1 cellular context compared by ENCODE assay signal in the genomic region with DNA sequence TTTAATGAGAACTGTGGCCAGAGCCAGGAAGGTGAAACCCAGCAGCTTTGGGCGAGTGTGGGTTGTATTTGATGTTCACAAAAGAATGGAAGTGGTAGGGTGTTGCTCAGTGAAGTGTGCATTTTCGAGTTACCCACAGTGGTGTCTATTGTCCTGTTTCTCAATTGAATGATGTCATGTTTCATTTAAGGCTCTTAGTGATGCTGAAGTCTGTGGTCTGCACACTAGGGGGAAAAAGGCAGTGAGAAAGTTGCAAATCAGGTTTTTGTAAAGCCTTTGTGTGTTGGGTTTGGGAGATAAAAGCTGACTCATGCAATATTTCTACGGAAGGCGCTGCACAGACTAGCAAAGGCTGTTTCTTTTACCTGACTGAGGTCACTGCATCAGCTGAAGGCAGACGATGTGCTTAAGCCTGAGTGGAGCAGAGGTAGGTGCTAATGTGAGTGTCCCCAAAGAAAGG.
TF ChIP-seq lines count a peak whose summit lies in the region.

No MANE protein-coding gene starts in this region.

TF ChIP-seq in HEK293, 187 proteins besides CTCF, POLR2A, EP300 and RAD21 (continued from another document and continues in another):
- TF ChIP-seq, protein P1, sequence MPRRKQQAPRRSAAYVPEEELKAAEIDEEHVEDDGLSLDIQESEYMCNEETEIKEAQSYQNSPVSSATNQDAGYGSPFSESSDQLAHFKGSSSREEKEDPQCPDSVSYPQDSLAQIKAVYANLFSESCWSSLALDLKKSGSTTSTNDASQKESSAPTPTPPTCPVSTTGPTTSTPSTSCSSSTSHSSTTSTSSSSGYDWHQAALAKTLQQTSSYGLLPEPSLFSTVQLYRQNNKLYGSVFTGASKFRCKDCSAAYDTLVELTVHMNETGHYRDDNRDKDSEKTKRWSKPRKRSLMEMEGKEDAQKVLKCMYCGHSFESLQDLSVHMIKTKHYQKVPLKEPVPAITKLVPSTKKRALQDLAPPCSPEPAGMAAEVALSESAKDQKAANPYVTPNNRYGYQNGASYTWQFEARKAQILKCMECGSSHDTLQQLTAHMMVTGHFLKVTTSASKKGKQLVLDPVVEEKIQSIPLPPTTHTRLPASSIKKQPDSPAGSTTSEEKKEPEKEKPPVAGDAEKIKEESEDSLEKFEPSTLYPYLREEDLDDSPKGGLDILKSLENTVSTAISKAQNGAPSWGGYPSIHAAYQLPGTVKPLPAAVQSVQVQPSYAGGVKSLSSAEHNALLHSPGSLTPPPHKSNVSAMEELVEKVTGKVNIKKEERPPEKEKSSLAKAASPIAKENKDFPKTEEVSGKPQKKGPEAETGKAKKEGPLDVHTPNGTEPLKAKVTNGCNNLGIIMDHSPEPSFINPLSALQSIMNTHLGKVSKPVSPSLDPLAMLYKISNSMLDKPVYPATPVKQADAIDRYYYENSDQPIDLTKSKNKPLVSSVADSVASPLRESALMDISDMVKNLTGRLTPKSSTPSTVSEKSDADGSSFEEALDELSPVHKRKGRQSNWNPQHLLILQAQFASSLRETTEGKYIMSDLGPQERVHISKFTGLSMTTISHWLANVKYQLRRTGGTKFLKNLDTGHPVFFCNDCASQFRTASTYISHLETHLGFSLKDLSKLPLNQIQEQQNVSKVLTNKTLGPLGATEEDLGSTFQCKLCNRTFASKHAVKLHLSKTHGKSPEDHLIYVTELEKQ (tag by site-specific recombination; IDR thresholded peaks at IDR 0.05; ENCODE audit: borderline replicate concordance): no peak
- no peak for TF ChIP-seq ZNF626 (tag by site-specific recombination; IDR thresholded peaks at IDR 0.05)
- no peak for TF ChIP-seq ZNF555 (tag by site-specific recombination; conservative IDR thresholded peaks at IDR 0.05)
- TF ChIP-seq OVOL3 (tag by site-specific recombination; IDR thresholded peaks at IDR 0.05): no peak
- peak; percentile 53 for TF ChIP-seq ZBTB8A (tag by site-specific recombination; IDR thresholded peaks at IDR 0.05)
- no peak for TF ChIP-seq BCL11B (tag by site-specific recombination; IDR thresholded peaks at IDR 0.05; ENCODE audit: low read depth)
- peak; percentile 58; the same call in 1 of the 2 replicates for TF ChIP-seq ZNF2 (tag by site-specific recombination; IDR thresholded peaks at IDR 0.05)
- TF ChIP-seq, protein P2, sequence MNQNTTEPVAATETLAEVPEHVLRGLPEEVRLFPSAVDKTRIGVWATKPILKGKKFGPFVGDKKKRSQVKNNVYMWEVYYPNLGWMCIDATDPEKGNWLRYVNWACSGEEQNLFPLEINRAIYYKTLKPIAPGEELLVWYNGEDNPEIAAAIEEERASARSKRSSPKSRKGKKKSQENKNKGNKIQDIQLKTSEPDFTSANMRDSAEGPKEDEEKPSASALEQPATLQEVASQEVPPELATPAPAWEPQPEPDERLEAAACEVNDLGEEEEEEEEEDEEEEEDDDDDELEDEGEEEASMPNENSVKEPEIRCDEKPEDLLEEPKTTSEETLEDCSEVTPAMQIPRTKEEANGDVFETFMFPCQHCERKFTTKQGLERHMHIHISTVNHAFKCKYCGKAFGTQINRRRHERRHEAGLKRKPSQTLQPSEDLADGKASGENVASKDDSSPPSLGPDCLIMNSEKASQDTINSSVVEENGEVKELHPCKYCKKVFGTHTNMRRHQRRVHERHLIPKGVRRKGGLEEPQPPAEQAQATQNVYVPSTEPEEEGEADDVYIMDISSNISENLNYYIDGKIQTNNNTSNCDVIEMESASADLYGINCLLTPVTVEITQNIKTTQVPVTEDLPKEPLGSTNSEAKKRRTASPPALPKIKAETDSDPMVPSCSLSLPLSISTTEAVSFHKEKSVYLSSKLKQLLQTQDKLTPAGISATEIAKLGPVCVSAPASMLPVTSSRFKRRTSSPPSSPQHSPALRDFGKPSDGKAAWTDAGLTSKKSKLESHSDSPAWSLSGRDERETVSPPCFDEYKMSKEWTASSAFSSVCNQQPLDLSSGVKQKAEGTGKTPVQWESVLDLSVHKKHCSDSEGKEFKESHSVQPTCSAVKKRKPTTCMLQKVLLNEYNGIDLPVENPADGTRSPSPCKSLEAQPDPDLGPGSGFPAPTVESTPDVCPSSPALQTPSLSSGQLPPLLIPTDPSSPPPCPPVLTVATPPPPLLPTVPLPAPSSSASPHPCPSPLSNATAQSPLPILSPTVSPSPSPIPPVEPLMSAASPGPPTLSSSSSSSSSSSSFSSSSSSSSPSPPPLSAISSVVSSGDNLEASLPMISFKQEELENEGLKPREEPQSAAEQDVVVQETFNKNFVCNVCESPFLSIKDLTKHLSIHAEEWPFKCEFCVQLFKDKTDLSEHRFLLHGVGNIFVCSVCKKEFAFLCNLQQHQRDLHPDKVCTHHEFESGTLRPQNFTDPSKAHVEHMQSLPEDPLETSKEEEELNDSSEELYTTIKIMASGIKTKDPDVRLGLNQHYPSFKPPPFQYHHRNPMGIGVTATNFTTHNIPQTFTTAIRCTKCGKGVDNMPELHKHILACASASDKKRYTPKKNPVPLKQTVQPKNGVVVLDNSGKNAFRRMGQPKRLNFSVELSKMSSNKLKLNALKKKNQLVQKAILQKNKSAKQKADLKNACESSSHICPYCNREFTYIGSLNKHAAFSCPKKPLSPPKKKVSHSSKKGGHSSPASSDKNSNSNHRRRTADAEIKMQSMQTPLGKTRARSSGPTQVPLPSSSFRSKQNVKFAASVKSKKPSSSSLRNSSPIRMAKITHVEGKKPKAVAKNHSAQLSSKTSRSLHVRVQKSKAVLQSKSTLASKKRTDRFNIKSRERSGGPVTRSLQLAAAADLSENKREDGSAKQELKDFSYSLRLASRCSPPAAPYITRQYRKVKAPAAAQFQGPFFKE (tag by site-specific recombination; IDR thresholded peaks at IDR 0.05; ENCODE audit: borderline replicate concordance): no peak
- TF ChIP-seq SP7 (tag by site-specific recombination; IDR thresholded peaks at IDR 0.05): peak; percentile 79
- TF ChIP-seq ZNF394 (tag by site-specific recombination; IDR thresholded peaks at IDR 0.05; ENCODE audit: borderline replicate concordance): peak; percentile 71; the same call in 1 of the 2 replicates
- TF ChIP-seq ZNF23 (tag by site-specific recombination; IDR thresholded peaks at IDR 0.05; ENCODE audit: borderline replicate concordance): no peak
- 0 out of 2 replicates have a peak, but pooled peaks have one; percentile 5 for TF ChIP-seq ZNF664 (tag by site-specific recombination; IDR thresholded peaks at IDR 0.05)
- TF ChIP-seq ZNF10 (tag by site-specific recombination; IDR thresholded peaks at IDR 0.05): 0 out of 2 replicates have a peak, but pooled peaks have one; percentile 66
- peak; percentile 52 for TF ChIP-seq ZNF335 (tag by site-specific recombination; conservative IDR thresholded peaks at IDR 0.05)
- no peak for TF ChIP-seq ZNF677 (tag by site-specific recombination; IDR thresholded peaks at IDR 0.05)
- TF ChIP-seq ZNF146 (tag by site-specific recombination; IDR thresholded peaks at IDR 0.05): no peak
- peak; percentile 86 for TF ChIP-seq FEZF1 (tag by site-specific recombination; IDR thresholded peaks at IDR 0.05)
- TF ChIP-seq, protein P3, sequence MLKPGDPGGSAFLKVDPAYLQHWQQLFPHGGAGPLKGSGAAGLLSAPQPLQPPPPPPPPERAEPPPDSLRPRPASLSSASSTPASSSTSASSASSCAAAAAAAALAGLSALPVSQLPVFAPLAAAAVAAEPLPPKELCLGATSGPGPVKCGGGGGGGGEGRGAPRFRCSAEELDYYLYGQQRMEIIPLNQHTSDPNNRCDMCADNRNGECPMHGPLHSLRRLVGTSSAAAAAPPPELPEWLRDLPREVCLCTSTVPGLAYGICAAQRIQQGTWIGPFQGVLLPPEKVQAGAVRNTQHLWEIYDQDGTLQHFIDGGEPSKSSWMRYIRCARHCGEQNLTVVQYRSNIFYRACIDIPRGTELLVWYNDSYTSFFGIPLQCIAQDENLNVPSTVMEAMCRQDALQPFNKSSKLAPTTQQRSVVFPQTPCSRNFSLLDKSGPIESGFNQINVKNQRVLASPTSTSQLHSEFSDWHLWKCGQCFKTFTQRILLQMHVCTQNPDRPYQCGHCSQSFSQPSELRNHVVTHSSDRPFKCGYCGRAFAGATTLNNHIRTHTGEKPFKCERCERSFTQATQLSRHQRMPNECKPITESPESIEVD (tag by site-specific recombination; IDR thresholded peaks at IDR 0.05): peak; percentile 98
- TF ChIP-seq, protein P4, sequence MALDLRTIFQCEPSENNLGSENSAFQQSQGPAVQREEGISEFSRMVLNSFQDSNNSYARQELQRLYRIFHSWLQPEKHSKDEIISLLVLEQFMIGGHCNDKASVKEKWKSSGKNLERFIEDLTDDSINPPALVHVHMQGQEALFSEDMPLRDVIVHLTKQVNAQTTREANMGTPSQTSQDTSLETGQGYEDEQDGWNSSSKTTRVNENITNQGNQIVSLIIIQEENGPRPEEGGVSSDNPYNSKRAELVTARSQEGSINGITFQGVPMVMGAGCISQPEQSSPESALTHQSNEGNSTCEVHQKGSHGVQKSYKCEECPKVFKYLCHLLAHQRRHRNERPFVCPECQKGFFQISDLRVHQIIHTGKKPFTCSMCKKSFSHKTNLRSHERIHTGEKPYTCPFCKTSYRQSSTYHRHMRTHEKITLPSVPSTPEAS (tag by site-specific recombination; IDR thresholded peaks at IDR 0.05): peak; percentile 13; the same call in 1 of the 2 replicates
- TF ChIP-seq ZNF530 (tag by site-specific recombination; IDR thresholded peaks at IDR 0.05; ENCODE audit: low read depth): no peak
- TF ChIP-seq, protein P5, sequence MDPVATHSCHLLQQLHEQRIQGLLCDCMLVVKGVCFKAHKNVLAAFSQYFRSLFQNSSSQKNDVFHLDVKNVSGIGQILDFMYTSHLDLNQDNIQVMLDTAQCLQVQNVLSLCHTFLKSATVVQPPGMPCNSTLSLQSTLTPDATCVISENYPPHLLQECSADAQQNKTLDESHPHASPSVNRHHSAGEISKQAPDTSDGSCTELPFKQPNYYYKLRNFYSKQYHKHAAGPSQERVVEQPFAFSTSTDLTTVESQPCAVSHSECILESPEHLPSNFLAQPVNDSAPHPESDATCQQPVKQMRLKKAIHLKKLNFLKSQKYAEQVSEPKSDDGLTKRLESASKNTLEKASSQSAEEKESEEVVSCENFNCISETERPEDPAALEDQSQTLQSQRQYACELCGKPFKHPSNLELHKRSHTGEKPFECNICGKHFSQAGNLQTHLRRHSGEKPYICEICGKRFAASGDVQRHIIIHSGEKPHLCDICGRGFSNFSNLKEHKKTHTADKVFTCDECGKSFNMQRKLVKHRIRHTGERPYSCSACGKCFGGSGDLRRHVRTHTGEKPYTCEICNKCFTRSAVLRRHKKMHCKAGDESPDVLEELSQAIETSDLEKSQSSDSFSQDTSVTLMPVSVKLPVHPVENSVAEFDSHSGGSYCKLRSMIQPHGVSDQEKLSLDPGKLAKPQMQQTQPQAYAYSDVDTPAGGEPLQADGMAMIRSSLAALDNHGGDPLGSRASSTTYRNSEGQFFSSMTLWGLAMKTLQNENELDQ (tag by site-specific recombination; IDR thresholded peaks at IDR 0.05; ENCODE audit: low read depth): no peak
- TF ChIP-seq ZSCAN30 (tag by site-specific recombination; IDR thresholded peaks at IDR 0.05): no peak
- TF ChIP-seq SALL2 (tag by site-specific recombination; IDR thresholded peaks at IDR 0.05; ENCODE audit: borderline replicate concordance): no peak
- no peak for TF ChIP-seq ZFP41 (tag by site-specific recombination; IDR thresholded peaks at IDR 0.05; ENCODE audit: borderline replicate concordance)
- TF ChIP-seq, protein P6, sequence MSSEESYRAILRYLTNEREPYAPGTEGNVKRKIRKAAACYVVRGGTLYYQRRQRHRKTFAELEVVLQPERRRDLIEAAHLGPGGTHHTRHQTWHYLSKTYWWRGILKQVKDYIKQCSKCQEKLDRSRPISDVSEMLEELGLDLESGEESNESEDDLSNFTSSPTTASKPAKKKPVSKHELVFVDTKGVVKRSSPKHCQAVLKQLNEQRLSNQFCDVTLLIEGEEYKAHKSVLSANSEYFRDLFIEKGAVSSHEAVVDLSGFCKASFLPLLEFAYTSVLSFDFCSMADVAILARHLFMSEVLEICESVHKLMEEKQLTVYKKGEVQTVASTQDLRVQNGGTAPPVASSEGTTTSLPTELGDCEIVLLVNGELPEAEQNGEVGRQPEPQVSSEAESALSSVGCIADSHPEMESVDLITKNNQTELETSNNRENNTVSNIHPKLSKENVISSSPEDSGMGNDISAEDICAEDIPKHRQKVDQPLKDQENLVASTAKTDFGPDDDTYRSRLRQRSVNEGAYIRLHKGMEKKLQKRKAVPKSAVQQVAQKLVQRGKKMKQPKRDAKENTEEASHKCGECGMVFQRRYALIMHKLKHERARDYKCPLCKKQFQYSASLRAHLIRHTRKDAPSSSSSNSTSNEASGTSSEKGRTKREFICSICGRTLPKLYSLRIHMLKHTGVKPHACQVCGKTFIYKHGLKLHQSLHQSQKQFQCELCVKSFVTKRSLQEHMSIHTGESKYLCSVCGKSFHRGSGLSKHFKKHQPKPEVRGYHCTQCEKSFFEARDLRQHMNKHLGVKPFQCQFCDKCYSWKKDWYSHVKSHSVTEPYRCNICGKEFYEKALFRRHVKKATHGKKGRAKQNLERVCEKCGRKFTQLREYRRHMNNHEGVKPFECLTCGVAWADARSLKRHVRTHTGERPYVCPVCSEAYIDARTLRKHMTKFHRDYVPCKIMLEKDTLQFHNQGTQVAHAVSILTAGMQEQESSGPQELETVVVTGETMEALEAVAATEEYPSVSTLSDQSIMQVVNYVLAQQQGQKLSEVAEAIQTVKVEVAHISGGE (tag by site-specific recombination; conservative IDR thresholded peaks at IDR 0.05; ENCODE audit: low read depth): no peak
- TF ChIP-seq, protein P7, sequence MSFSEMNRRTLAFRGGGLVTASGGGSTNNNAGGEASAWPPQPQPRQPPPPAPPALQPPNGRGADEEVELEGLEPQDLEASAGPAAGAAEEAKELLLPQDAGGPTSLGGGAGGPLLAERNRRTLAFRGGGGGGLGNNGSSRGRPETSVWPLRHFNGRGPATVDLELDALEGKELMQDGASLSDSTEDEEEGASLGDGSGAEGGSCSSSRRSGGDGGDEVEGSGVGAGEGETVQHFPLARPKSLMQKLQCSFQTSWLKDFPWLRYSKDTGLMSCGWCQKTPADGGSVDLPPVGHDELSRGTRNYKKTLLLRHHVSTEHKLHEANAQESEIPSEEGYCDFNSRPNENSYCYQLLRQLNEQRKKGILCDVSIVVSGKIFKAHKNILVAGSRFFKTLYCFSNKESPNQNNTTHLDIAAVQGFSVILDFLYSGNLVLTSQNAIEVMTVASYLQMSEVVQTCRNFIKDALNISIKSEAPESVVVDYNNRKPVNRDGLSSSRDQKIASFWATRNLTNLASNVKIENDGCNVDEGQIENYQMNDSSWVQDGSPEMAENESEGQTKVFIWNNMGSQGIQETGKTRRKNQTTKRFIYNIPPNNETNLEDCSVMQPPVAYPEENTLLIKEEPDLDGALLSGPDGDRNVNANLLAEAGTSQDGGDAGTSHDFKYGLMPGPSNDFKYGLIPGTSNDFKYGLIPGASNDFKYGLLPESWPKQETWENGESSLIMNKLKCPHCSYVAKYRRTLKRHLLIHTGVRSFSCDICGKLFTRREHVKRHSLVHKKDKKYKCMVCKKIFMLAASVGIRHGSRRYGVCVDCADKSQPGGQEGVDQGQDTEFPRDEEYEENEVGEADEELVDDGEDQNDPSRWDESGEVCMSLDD (tag by site-specific recombination; IDR thresholded peaks at IDR 0.05): no peak
- no peak for TF ChIP-seq ZNF473 (tag by site-specific recombination; IDR thresholded peaks at IDR 0.05)
- no peak for TF ChIP-seq ZNF560 (tag by site-specific recombination; IDR thresholded peaks at IDR 0.05; ENCODE audit: borderline replicate concordance)
- no peak for TF ChIP-seq ZNF658 (tag by site-specific recombination; IDR thresholded peaks at IDR 0.05)
- 0 out of 2 replicates have a peak, but pooled peaks have one; percentile 12 for TF ChIP-seq KLF8 (tag by site-specific recombination; IDR thresholded peaks at IDR 0.05)
- no peak for TF ChIP-seq ZNF514 (tag by site-specific recombination; IDR thresholded peaks at IDR 0.05)
- peak; percentile 34 for TF ChIP-seq ZNF366 (tag by site-specific recombination; conservative IDR thresholded peaks at IDR 0.05)
